1 cellular context compared by ENCODE assay signal in the genomic region with DNA sequence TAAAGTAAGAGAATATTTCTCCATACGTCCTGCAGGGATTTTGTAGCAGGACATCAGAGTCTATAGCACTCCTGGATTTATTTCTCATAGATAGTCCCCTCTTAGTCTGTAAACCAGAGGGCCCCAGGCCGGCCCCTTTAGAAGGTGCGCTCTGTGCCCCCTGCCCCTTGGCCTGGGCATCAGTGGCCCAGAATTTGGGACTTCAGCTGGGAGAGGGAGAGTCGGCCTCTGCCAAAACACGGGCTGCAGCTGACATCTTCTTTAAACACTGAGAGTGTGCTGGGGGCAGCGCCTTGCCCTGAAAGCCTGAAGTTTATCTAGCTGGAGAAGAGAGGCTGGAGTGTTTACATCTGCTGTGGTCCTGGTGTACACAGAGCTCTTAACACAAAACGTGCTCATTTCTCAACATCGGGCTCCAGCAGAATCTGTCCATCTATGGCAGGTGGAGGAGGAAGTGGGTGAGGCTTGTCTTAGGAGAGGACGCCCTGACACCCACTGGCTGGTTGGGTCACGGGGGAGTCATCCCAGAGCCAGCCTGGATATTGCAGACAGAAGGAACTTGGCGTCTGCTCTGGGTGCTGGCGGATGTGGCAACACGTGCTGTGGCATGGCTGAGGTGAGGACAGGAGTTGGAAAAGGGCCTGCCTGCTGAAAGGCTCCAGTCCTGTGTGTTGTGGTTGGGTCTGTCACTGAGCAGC.
TF ChIP-seq lines count a peak whose summit lies in the region.

No MANE protein-coding gene starts in this region.

TF ChIP-seq in WTC11, 78 proteins besides CTCF, POLR2A, EP300 and RAD21 (continued from another document):
- TF ChIP-seq E2F4 (CRISPR knock-in tag; IDR thresholded peaks at IDR 0.05; ENCODE audit: borderline replicate concordance, low read depth) = no peak
- no peak for TF ChIP-seq JUN (CRISPR knock-in tag; IDR thresholded peaks at IDR 0.05)
- TF ChIP-seq SP1 (CRISPR knock-in tag; conservative IDR thresholded peaks at IDR 0.05) = no peak
- no peak for TF ChIP-seq TCF7 (CRISPR knock-in tag; IDR thresholded peaks at IDR 0.05; ENCODE audit: low read depth)
- TF ChIP-seq, protein P1, sequence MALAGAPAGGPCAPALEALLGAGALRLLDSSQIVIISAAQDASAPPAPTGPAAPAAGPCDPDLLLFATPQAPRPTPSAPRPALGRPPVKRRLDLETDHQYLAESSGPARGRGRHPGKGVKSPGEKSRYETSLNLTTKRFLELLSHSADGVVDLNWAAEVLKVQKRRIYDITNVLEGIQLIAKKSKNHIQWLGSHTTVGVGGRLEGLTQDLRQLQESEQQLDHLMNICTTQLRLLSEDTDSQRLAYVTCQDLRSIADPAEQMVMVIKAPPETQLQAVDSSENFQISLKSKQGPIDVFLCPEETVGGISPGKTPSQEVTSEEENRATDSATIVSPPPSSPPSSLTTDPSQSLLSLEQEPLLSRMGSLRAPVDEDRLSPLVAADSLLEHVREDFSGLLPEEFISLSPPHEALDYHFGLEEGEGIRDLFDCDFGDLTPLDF (CRISPR knock-in tag; IDR thresholded peaks at IDR 0.05) = no peak
- TF ChIP-seq ZNF423 (CRISPR knock-in tag; IDR thresholded peaks at IDR 0.05) = no peak
- TF ChIP-seq CREM (CRISPR knock-in tag; IDR thresholded peaks at IDR 0.05) = no peak
- TF ChIP-seq MXD4 (CRISPR knock-in tag; IDR thresholded peaks at IDR 0.05; ENCODE audit: borderline replicate concordance) = no peak
- TF ChIP-seq, protein P2, sequence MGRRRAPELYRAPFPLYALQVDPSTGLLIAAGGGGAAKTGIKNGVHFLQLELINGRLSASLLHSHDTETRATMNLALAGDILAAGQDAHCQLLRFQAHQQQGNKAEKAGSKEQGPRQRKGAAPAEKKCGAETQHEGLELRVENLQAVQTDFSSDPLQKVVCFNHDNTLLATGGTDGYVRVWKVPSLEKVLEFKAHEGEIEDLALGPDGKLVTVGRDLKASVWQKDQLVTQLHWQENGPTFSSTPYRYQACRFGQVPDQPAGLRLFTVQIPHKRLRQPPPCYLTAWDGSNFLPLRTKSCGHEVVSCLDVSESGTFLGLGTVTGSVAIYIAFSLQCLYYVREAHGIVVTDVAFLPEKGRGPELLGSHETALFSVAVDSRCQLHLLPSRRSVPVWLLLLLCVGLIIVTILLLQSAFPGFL (CRISPR knock-in tag; IDR thresholded peaks at IDR 0.05; ENCODE audit: borderline replicate concordance) = no peak
- no peak for TF ChIP-seq RELA (CRISPR knock-in tag; IDR thresholded peaks at IDR 0.05; ENCODE audit: borderline replicate concordance)
- TF ChIP-seq OVOL2 (CRISPR knock-in tag; IDR thresholded peaks at IDR 0.05; ENCODE audit: borderline replicate concordance) = no peak
- TF ChIP-seq GTF2I (CRISPR knock-in tag; conservative IDR thresholded peaks at IDR 0.05) = no peak
- TF ChIP-seq, protein P3, sequence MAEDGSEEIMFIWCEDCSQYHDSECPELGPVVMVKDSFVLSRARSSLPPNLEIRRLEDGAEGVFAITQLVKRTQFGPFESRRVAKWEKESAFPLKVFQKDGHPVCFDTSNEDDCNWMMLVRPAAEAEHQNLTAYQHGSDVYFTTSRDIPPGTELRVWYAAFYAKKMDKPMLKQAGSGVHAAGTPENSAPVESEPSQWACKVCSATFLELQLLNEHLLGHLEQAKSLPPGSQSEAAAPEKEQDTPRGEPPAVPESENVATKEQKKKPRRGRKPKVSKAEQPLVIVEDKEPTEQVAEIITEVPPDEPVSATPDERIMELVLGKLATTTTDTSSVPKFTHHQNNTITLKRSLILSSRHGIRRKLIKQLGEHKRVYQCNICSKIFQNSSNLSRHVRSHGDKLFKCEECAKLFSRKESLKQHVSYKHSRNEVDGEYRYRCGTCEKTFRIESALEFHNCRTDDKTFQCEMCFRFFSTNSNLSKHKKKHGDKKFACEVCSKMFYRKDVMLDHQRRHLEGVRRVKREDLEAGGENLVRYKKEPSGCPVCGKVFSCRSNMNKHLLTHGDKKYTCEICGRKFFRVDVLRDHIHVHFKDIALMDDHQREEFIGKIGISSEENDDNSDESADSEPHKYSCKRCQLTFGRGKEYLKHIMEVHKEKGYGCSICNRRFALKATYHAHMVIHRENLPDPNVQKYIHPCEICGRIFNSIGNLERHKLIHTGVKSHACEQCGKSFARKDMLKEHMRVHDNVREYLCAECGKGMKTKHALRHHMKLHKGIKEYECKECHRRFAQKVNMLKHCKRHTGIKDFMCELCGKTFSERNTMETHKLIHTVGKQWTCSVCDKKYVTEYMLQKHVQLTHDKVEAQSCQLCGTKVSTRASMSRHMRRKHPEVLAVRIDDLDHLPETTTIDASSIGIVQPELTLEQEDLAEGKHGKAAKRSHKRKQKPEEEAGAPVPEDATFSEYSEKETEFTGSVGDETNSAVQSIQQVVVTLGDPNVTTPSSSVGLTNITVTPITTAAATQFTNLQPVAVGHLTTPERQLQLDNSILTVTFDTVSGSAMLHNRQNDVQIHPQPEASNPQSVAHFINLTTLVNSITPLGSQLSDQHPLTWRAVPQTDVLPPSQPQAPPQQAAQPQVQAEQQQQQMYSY (CRISPR knock-in tag; IDR thresholded peaks at IDR 0.05) = no peak
